Comparison of ENCODE assay signal across 8 cellular contexts in genomic region chr20:7091655-7092054, GRCh38.
"Had no signal": no experiment of that assay in that cellular context is flagged by ENCODE, and none has a peak within 500 bp of the region (broad histone marks: within the 10 kb centered on the region; RNA-seq: fewer than 3 reads in every experiment).

No MANE protein-coding gene starts in this region.

- DNase-seq: H9, HCEC 1CT, IMR-90, KG1 had no signal

- FAIRE-seq: H1, H54, K562 had no signal

- H3K9me3 Mint-ChIP-seq: GM23338, H9 had no signal

- H3K4me2 ChIP-seq: GM23338 had no signal

- H3K4me3 ChIP-seq: GM23338, K562 had no signal

- H2AFZ ChIP-seq: GM23338 had no signal

- H3K27ac Mint-ChIP-seq: GM23338, H9 had no signal

- H3K4me1 Mint-ChIP-seq: GM23338 had no signal

- H3K4me3 Mint-ChIP-seq: GM23338, H9 had no signal

- ATAC-seq: K562 had no signal
